Comparison of ENCODE assay signal across 14 cellular contexts in the genomic region with DNA sequence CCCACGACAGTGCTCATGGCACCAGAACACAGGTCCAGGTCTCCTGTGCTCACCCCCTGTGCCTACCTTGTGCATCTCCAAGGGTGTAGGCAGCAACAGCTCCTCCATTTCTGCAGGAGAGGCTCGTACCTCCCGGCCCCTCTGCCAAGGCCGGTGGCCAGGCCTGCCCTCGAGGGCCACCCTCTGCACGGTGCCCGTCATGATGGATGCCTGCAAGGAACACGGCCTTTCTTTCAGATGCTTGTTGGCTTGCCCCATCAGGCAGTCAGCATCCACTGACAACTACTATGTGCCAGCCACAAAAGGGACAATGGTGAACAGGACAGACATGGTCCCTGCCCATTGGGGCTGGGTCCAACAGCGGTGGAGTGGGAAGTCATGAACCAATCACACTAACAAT. TPM values are rescaled to one million over a fixed set of nuclear protein-coding genes. Genes with fewer than 3 reads are reported as not detected.
DNase-seq lines count a peak whose midpoint lies in the region; ATAC-seq, FAIRE-seq and TF ChIP-seq lines count a peak whose summit lies in the region.
"Had no signal": no experiment of that assay in that cellular context is flagged by ENCODE, and none has a peak within 500 bp of the region (broad histone marks: within the 10 kb centered on the region; RNA-seq: fewer than 3 reads in every experiment).

No MANE protein-coding gene starts in this region.

- H3K9me2 ChIP-seq in Karpas-422 (replicated peaks; ENCODE audit: insufficient read depth, low read length) = no peaks in the 10 kb centered on the region

- DNase-seq in bronchial epithelial cell (ENCODE audit: low read depth) (no peak), kidney (peak; percentile 43), ovary (peak in 3 of 5 donors; percentile 8 to 17 (median 13)), upper lobe of right lung (peak; percentile 52), Karpas-422 (no peak), NCI-H1048 (lab: John Stamatoyannopoulos, UW) (no peak)
- DNase-seq: ACHN; CD4-positive, CD25-positive, alpha-beta regulatory T cell; GOT3 had no signal

- WGBS in ovary, 3 donors = 91 to 95% (median 93%) methylated on average over 9 of the region's 9 CpGs

- no peaks in the 10 kb centered on the region for H3K4me1 ChIP-seq in kidney (ENCODE audit: control insufficient read depth in 1 of 2, insufficient read depth in 1 of 2, low read depth in 1 of 2, low read length in 2 of 2)
- no peaks in the 10 kb centered on the region for H3K4me1 ChIP-seq in ovary (ENCODE audit: insufficient read depth)
- no peaks in the 10 kb centered on the region for H3K4me1 ChIP-seq in upper lobe of right lung
- H3K4me1 ChIP-seq in Karpas-422 (ENCODE audit: low read length) = no peaks in the 10 kb centered on the region
- H3K4me1 ChIP-seq: BLaER1 treated with 17β-estradiol and CSF1 and Interleukin-3, amounts not matched to agents 10 nM and 100 nM; HAP-1 had no signal

- intact Hi-C loops in kidney (cut with DNase I) (no loop called here), ovary (cut with DNase I) (no loop called here), upper lobe of right lung (cut with DNase I) (no loop called here)

- no peak overlapping the region for H3K9ac ChIP-seq in kidney (ENCODE audit: low read length in 2 of 2)
- H3K9ac ChIP-seq in Karpas-422 (ENCODE audit: low read length) = no peak overlapping the region
- H3K9ac ChIP-seq: BLaER1 treated with 17β-estradiol and CSF1 and Interleukin-3, amounts not matched to agents 10 nM and 100 nM had no signal

- TF ChIP-seq CTCF in bronchial epithelial cell (IDR thresholded peaks at IDR 0.05; ENCODE audit: insufficient read depth, low read length, severe bottlenecking) (no peak), kidney (IDR thresholded peaks at IDR 0.05; ENCODE audit: borderline replicate concordance, extremely low read depth, insufficient read depth) (no peak), ovary (IDR thresholded peaks at IDR 0.05) (no peak), upper lobe of right lung (IDR thresholded peaks at IDR 0.05) (no peak)

- H3K9me3 ChIP-seq in kidney (ENCODE audit: control insufficient read depth in 1 of 2, low read length in 2 of 2) (no peaks in the 10 kb centered on the region), ovary (no peaks in the 10 kb centered on the region), upper lobe of right lung (no peaks in the 10 kb centered on the region), Karpas-422 (ENCODE audit: low read length) (no peaks in the 10 kb centered on the region)
- H3K9me3 ChIP-seq: HAP-1 had no signal

- H3K36me3 ChIP-seq in bronchial epithelial cell (ENCODE audit: control insufficient read depth, insufficient read depth, low read length) (no peaks in the 10 kb centered on the region), kidney (ENCODE audit: control insufficient read depth in 1 of 2, insufficient read depth in 2 of 2, low read length in 2 of 2) (no peaks in the 10 kb centered on the region), ovary (no peaks in the 10 kb centered on the region), upper lobe of right lung (no peaks in the 10 kb centered on the region), Karpas-422 (ENCODE audit: insufficient read depth, low read length) (no peaks in the 10 kb centered on the region)
- H3K36me3 ChIP-seq: BLaER1 treated with 17β-estradiol and CSF1 and Interleukin-3, amounts not matched to agents 10 nM and 100 nM; HAP-1 had no signal

- no peak overlapping the region for H3K27ac ChIP-seq in kidney (ENCODE audit: low read depth in 2 of 2, low read length in 2 of 2)
- no peak overlapping the region for H3K27ac ChIP-seq in ovary
- H3K27ac ChIP-seq in upper lobe of right lung = no peak overlapping the region
- H3K27ac ChIP-seq in Karpas-422 (ENCODE audit: low read length) = no peak overlapping the region
- H3K27ac ChIP-seq: BLaER1 treated with 17β-estradiol and CSF1 and Interleukin-3, amounts not matched to agents 10 nM and 100 nM had no signal

- no peak for ATAC-seq in upper lobe of right lung
- ATAC-seq in GM18909 (IDR thresholded peaks at IDR 0.05; ENCODE audit: poor library complexity, unreplicated experiment) = no peak

- FAIRE-seq in bronchial epithelial cell (lab: Jason Lieb, UNC) (peak; percentile 18), kidney (lab: Jason Lieb, UNC) (no peak)

- 0 out of 2 replicates have a peak, but pooled peaks cover 5% of the 10 kb centered on the region for H4K20me1 ChIP-seq in Karpas-422 (ENCODE audit: insufficient read depth, low read depth, low read length)

- no peak overlapping the region for H3K4me2 ChIP-seq in Karpas-422 (ENCODE audit: low read depth, low read length, poor library complexity, severe bottlenecking)
- H3K4me2 ChIP-seq: BLaER1 treated with 17β-estradiol and CSF1 and Interleukin-3, amounts not matched to agents 10 nM and 100 nM had no signal

- no peak for TF ChIP-seq POLR2A in ovary (IDR thresholded peaks at IDR 0.05)

- no peak for TF ChIP-seq EP300 in ovary (IDR thresholded peaks at IDR 0.05)

- H3K4me3 ChIP-seq in bronchial epithelial cell (ENCODE audit: low read depth, low read length) (no peak overlapping the region), kidney (ENCODE audit: low read length in 2 of 2) (no peak overlapping the region), ovary (no peak overlapping the region), upper lobe of right lung (no peak overlapping the region), Karpas-422 (ENCODE audit: low read length) (no peak overlapping the region)
- H3K4me3 ChIP-seq: BLaER1 treated with 17β-estradiol and CSF1 and Interleukin-3, amounts not matched to agents 10 nM and 100 nM; HAP-1 had no signal

- H3K27me3 ChIP-seq in bronchial epithelial cell (ENCODE audit: control insufficient read depth, insufficient read depth, low read length) (peaks cover 4% of the 10 kb centered on the region), ovary (no peaks in the 10 kb centered on the region), upper lobe of right lung (no peaks in the 10 kb centered on the region), Karpas-422 (ENCODE audit: low read length) (no peaks in the 10 kb centered on the region)
- H3K27me3 ChIP-seq: BLaER1 treated with 17β-estradiol and CSF1 and Interleukin-3, amounts not matched to agents 10 nM and 100 nM had no signal

- no peaks in the 10 kb centered on the region for H3K79me2 ChIP-seq in Karpas-422 (ENCODE audit: low read length)

- no peak overlapping the region for H2AFZ ChIP-seq in Karpas-422 (ENCODE audit: low read length)

RNA-seq across cellular contexts. Expression of a gene that starts 43.8 kb away (rescaled TPM):
- total RNA-seq in bronchial epithelial cell (under 0.01 TPM in 2 replicates), kidney (3.0 TPM), ovary (10 to 100 TPM in 2 of 7 donors, 1 to 10 TPM in 5; 1.1 to 19.4 (median 5.4) TPM), upper lobe of right lung (0.52 TPM)
- polyA plus RNA-seq in kidney (ENCODE audit: insufficient read depth, low read depth, low replicate concordance) (3.2 TPM), ovary (10 to 100 TPM in 1 of 2 donors, 1 to 10 TPM in 1; 1.6 to 11.2 TPM)
- total RNA-seq in Karpas-422 (2014; rRNA removed; shearing (Covaris generic); ENCODE audit: low replicate concordance) = not detected in 2 replicates
- total RNA-seq: A172; CD4-positive, CD25-positive, alpha-beta regulatory T cell; Daoy had no signal

Comparison
In these comparisons a context has a peak if more than half of its experiments do, and no peak if none do; other contexts are left out.
1. DNase-seq: peak in kidney (single experiment), ovary (3 of 5) and upper lobe of right lung (single experiment); none in bronchial epithelial cell (single experiment), Karpas-422 (single experiment) and NCI-H1048 (single experiment).